8 cellular contexts compared by ENCODE assay signal in the genomic region with DNA sequence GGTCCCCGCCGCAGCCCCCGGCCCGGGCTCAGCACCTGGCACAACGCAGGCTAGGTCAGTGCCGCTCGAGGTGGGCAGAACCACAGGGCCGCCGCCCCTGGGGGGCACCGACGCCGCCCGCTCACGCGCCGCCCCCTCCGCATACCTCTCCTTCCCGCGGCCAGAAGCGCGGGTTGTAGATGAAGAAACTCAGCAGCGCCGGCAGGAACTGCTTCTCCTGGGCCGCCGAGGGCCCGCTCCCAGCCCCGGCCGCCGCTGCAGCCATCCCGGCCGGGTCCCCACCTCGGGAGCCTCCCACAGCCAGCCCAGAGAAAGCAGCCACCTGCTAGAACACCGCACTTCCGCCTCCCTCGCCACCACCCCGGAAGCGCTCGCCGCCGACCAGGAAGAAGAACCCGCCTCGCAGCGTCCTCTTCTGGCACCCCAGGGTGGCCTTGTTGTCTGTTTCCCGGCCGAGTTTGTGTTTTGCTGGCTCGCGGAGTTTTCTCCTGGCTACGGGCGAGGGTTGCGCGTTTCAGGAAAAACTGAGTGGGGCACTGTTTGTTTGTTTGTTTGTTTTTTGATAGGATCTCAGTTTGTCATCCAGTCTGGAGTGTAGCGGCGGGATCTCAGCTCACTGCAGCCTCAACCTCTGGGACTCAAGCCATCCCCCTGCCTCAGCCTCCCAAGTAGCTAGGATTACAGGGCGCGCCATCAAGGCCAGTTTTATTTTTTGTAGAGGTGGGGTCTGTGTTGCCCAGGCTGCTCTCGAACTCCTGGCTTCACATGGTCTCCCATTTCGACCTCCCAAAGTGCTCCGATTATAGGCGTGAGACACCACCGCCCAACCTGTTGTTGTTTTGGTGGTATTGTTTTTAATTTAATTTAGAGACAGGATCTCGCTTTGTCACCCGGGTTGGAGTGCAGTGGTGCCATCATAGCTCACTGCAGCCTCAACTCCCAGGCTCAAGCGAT. TPM values are rescaled to one million over a fixed set of nuclear protein-coding genes. Genes with fewer than 3 reads are reported as not detected.
A peak's percentile ranks its signal among the peaks of the same experiment; 100 is the strongest.
DNase-seq lines count a peak whose midpoint lies in the region; ATAC-seq and TF ChIP-seq lines count a peak whose summit lies in the region.

No MANE protein-coding gene starts in this region.

- H4K8ac ChIP-seq in IMR-90 (ENCODE audit: low read depth in 2 of 2, low read length in 2 of 2) = peak overlapping the region; percentile 98 to 100

- TF ChIP-seq POLR2A in IMR-90 (IDR thresholded peaks at IDR 0.05; ENCODE audit: low read depth, low read length) = 0 out of 2 replicates have a peak, but pooled peaks have one; percentile 42

- TF ChIP-seq CTCF in IMR-90 (conservative IDR thresholded peaks at IDR 0.05; ENCODE audit: low read depth, low read length) (peak; percentile 33), fibroblast of lung (conservative IDR thresholded peaks at IDR 0.05 in 1 of 2, IDR thresholded peaks at IDR 0.05 in 1 of 2; ENCODE audit: low read depth in 1 of 2, low read length in 2 of 2) (peak; percentile 26 to 41), natural killer cell (IDR thresholded peaks at IDR 0.05) (no peak)

- peak overlapping the region; percentile 98 for H4K5ac ChIP-seq in IMR-90 (ENCODE audit: low read depth, low read length)

- peak overlapping the region; percentile 80 for H2BK120ac ChIP-seq in IMR-90 (ENCODE audit: low read depth, low read length)

- H3K4me3 ChIP-seq in IMR-90 (ENCODE audit: insufficient read depth, low read depth, low read length) (peak overlapping the region; percentile 54), fibroblast of lung (replicated peaks in 1 of 4; ENCODE audit: control extremely low read depth in 1 of 4, insufficient read depth in 1 of 4, low read depth in 3 of 4, low read length in 4 of 4) (peak overlapping the region; percentile 88 to 95 (median 92))

- H2AFZ ChIP-seq in IMR-90 (replicated peaks; ENCODE audit: low read length, poor library complexity) = peak overlapping the region; percentile 99
- H2AFZ ChIP-seq in fibroblast of lung (ENCODE audit: low read length) = peak overlapping the region; percentile 95

- peak overlapping the region; percentile 77 for H4K91ac ChIP-seq in IMR-90 (ENCODE audit: insufficient read depth, low read depth, low read length)

- H2AK9ac ChIP-seq in IMR-90 (replicated peaks; ENCODE audit: low read depth, low read length, poor library complexity) = peak overlapping the region; percentile 92

- H3K9ac ChIP-seq in IMR-90 (ENCODE audit: low read depth, low read length) (peak overlapping the region; percentile 76), fibroblast of lung (ENCODE audit: insufficient read depth, low read length) (peak overlapping the region; percentile 62)

- intact Hi-C loops in IMR-90 (cut with micrococcal nuclease) = no loop called here
- intact Hi-C loops in activated T-helper 1 cell treated with anti-CD3 and anti-CD28 coated beads, Interleukin-12 subunit alpha, Interleukin-12 subunit beta, Interleukin-2, Interleukin-4 antibody, amounts not matched to agents 30 ng/mL and 10 ng/mL and 1 ng/mL, durations not matched to agents 14 hours and 24 hours and 36 hours (cut with micrococcal nuclease) = loop anchor here (1.0 to 5.0 kb wide), 9 partner anchors 45 to 1650 kb away; partner anchors contain the start of genes ASNS, LMTK2, SDHAF3 and SLC25A13
- intact Hi-C loops in natural killer cell (cut with micrococcal nuclease) = loop anchor here (5.0 kb wide), 2 partner anchors 100 to 855 kb away; partner anchors contain the start of genes ASNS and SDHAF3

- H3K36me3 ChIP-seq in IMR-90 (ENCODE audit: control insufficient read depth, insufficient read depth, low read length) (peaks cover 3% of the 10 kb centered on the region; the same call in 1 of the 2 replicates), fibroblast of lung (ENCODE audit: control insufficient read depth, insufficient read depth, low read length) (peaks cover 3% of the 10 kb centered on the region)

- BruUV-seq in IMR-90 (replicated peaks; lab: Mats Ljungman, UMichigan) = no TSS peak

- H2BK20ac ChIP-seq in IMR-90 (ENCODE audit: low read depth, low read length) = no peak overlapping the region

- H3K56ac ChIP-seq in IMR-90 (ENCODE audit: extremely low read depth, insufficient read depth, low read length) = peak overlapping the region; percentile 56; the same call in 1 of the 2 replicates

- no peak for TF ChIP-seq RAD21 in IMR-90 (IDR thresholded peaks at IDR 0.05; ENCODE audit: low read length)

- H3K23ac ChIP-seq in IMR-90 (ENCODE audit: low read depth, low read length) = peak overlapping the region; percentile 65; the same call in 1 of the 2 replicates

- peak overlapping the region; percentile 42; the same call in 1 of the 2 replicates for H2AK5ac ChIP-seq in IMR-90 (ENCODE audit: low read depth, low read length)

- H3K9me3 Mint-ChIP-seq in activated T-helper 1 cell treated with anti-CD3 and anti-CD28 coated beads, Interleukin-12 subunit alpha, Interleukin-12 subunit beta, Interleukin-2, Interleukin-4 antibody, amounts not matched to agents 30 ng/mL and 10 ng/mL and 1 ng/mL, durations not matched to agents 14 hours and 24 hours and 36 hours = no peaks in the 10 kb centered on the region
- H3K9me3 Mint-ChIP-seq in natural killer cell = peaks cover 0 to 2% of the 10 kb centered on the region in 2 donors

- peaks cover 13% of the 10 kb centered on the region for H3K4me1 Mint-ChIP-seq in activated T-helper 1 cell treated with anti-CD3 and anti-CD28 coated beads, Interleukin-12 subunit alpha, Interleukin-12 subunit beta, Interleukin-2, Interleukin-4 antibody, amounts not matched to agents 30 ng/mL and 10 ng/mL and 1 ng/mL, durations not matched to agents 14 hours and 24 hours and 36 hours (ENCODE audit: low read depth)
- H3K4me1 Mint-ChIP-seq in natural killer cell = peaks cover 6 to 18% of the 10 kb centered on the region in 2 donors

- WGBS in IMR-90 (ENCODE audit: extremely low coverage in 2 of 2, insufficient read length in 1 of 2), 2 experiments = 2% methylated on average over 9 of the region's 63 CpGs; no CpG with 5 or more reads in 1 of the 2 experiments

- peak overlapping the region; percentile 48 for H3K27ac ChIP-seq in IMR-90 (ENCODE audit: insufficient read depth, low read length)
- H3K27ac ChIP-seq in fibroblast of lung (ENCODE audit: insufficient read depth, low read length) = peak overlapping the region; percentile 48

- in situ Hi-C loops in IMR-90 (cut with MboI; ENCODE audit: low sequenced_read_pairs) = no loop called here

- H3K27ac Mint-ChIP-seq in activated T-helper 1 cell treated with anti-CD3 and anti-CD28 coated beads, Interleukin-12 subunit alpha, Interleukin-12 subunit beta, Interleukin-2, Interleukin-4 antibody, amounts not matched to agents 30 ng/mL and 10 ng/mL and 1 ng/mL, durations not matched to agents 14 hours and 24 hours and 36 hours = peak overlapping the region; percentile 94
- peak overlapping the region; percentile 86 to 94 for H3K27ac Mint-ChIP-seq in natural killer cell

- dilution Hi-C loops in IMR-90 (cut with HindIII; ENCODE audit: low sequenced_read_pairs, unreplicated experiment) = no loop called here

- peaks cover 9% of the 10 kb centered on the region for H3K9me1 ChIP-seq in IMR-90 (ENCODE audit: insufficient read depth, low read length)

- peak overlapping the region; percentile 99 for H3K4me3 Mint-ChIP-seq in activated T-helper 1 cell treated with anti-CD3 and anti-CD28 coated beads, Interleukin-12 subunit alpha, Interleukin-12 subunit beta, Interleukin-2, Interleukin-4 antibody, amounts not matched to agents 30 ng/mL and 10 ng/mL and 1 ng/mL, durations not matched to agents 14 hours and 24 hours and 36 hours
- H3K4me3 Mint-ChIP-seq in natural killer cell = peak overlapping the region; percentile 95

- DNase-seq in DMS79 (lab: John Stamatoyannopoulos, UW) = peak; percentile 32
- peak; percentile 57 for DNase-seq in IMR-90
- peak; percentile 80 for DNase-seq in activated T-helper 1 cell treated with anti-CD3 and anti-CD28 coated beads, Interleukin-12 subunit alpha, Interleukin-12 subunit beta, Interleukin-2, Interleukin-4 antibody, amounts not matched to agents 30 ng/mL and 10 ng/mL and 1 ng/mL, durations not matched to agents 14 hours and 24 hours and 36 hours (ENCODE audit: low spot score)
- peak; percentile 68 to 69 for DNase-seq in fibroblast of lung (ENCODE audit: low read depth in 2 of 2)
- peak; percentile 66 for DNase-seq in natural killer cell
- DNase-seq in stimulated activated naive CD4-positive, alpha-beta T cell treated with Interleukin-2 at 50 U/mL for 16 hours (lab: John Stamatoyannopoulos, UW) = peak; percentile 83

- peaks cover 28% of the 10 kb centered on the region for H3K36me3 Mint-ChIP-seq in activated T-helper 1 cell treated with anti-CD3 and anti-CD28 coated beads, Interleukin-12 subunit alpha, Interleukin-12 subunit beta, Interleukin-2, Interleukin-4 antibody, amounts not matched to agents 30 ng/mL and 10 ng/mL and 1 ng/mL, durations not matched to agents 14 hours and 24 hours and 36 hours (ENCODE audit: low read depth)
- no peaks in the 10 kb centered on the region for H3K36me3 Mint-ChIP-seq in natural killer cell

- POLR2A ChIA-PET in IMR-90 (lab: Charles Lee; ENCODE audit: unreplicated experiment) = no interaction called here

- H3K27me3 ChIP-seq in IMR-90 (ENCODE audit: control insufficient read depth, insufficient read depth, low read length) (no peaks in the 10 kb centered on the region), fibroblast of lung (ENCODE audit: control insufficient read depth, insufficient read depth, low read length) (no peaks in the 10 kb centered on the region)

- peaks cover 4% of the 10 kb centered on the region for H3K27me3 Mint-ChIP-seq in activated T-helper 1 cell treated with anti-CD3 and anti-CD28 coated beads, Interleukin-12 subunit alpha, Interleukin-12 subunit beta, Interleukin-2, Interleukin-4 antibody, amounts not matched to agents 30 ng/mL and 10 ng/mL and 1 ng/mL, durations not matched to agents 14 hours and 24 hours and 36 hours (ENCODE audit: insufficient read depth)
- H3K27me3 Mint-ChIP-seq in natural killer cell (ENCODE audit: low read depth in 2 of 2) = no peaks in the 10 kb centered on the region

- H2BK15ac ChIP-seq in IMR-90 (ENCODE audit: low read depth, low read length) = no peak overlapping the region

- peaks cover 15 to 21% of the 10 kb centered on the region in 2 experiments for H3K79me1 ChIP-seq in IMR-90 (ENCODE audit: low read depth in 1 of 2, low read length in 2 of 2)

- H3K79me2 ChIP-seq in fibroblast of lung (ENCODE audit: control insufficient read depth, insufficient read depth, low read length) = peaks cover 15% of the 10 kb centered on the region

- H3K9me3 ChIP-seq in IMR-90 (ENCODE audit: control insufficient read depth, insufficient read depth, low read length) = no peaks in the 10 kb centered on the region
- no peaks in the 10 kb centered on the region for H3K9me3 ChIP-seq in fibroblast of lung (ENCODE audit: control insufficient read depth, insufficient read depth, low read depth, low read length)

- H3K4me1 ChIP-seq in IMR-90 (ENCODE audit: control insufficient read depth, insufficient read depth, low read length) (peaks cover 3% of the 10 kb centered on the region), fibroblast of lung (ENCODE audit: control insufficient read depth, extremely low read depth, insufficient read depth, low read length) (no peaks in the 10 kb centered on the region)

- H3K4ac ChIP-seq in IMR-90 (ENCODE audit: low read depth, low read length) = peak overlapping the region; percentile 96

- peak; percentile 99 for ATAC-seq in GM21528 (IDR thresholded peaks at IDR 0.05; ENCODE audit: low FRiP score, unreplicated experiment)
- ATAC-seq in IMR-90 (ENCODE audit: low read depth) = peak; percentile 93
- peak; percentile 87 to 92 (median 90) for ATAC-seq in natural killer cell

- H3K14ac ChIP-seq in IMR-90 (replicated peaks; ENCODE audit: low read depth, low read length) = peak overlapping the region; percentile 99

- H2BK5ac ChIP-seq in IMR-90 (ENCODE audit: low read depth, low read length, poor library complexity, severe bottlenecking) = peak overlapping the region; percentile 41

- no peaks in the 10 kb centered on the region for H4K20me1 ChIP-seq in IMR-90 (ENCODE audit: insufficient read depth, low read length)
- no peaks in the 10 kb centered on the region for H4K20me1 ChIP-seq in fibroblast of lung (ENCODE audit: control insufficient read depth, extremely low read depth, insufficient read depth, low read length)

- H3K18ac ChIP-seq in IMR-90 (ENCODE audit: low read depth, low read length) = peak overlapping the region; percentile 49

- CTCF ChIA-PET in IMR-90 (lab: Yijun Ruan, JAX) = no interaction called here

- H3K4me2 ChIP-seq in IMR-90 (ENCODE audit: low read depth, low read length) (peak overlapping the region; percentile 90), fibroblast of lung (ENCODE audit: extremely low read depth, insufficient read depth, low read length) (peak overlapping the region; percentile 88)

RNA-seq across cellular contexts. Expression of gene OCM2, which starts 17.7 kb away (rescaled TPM):
- not detected in 2 replicates for total RNA-seq in IMR-90 (2012; rRNA removed)
- polyA plus RNA-seq in IMR-90 (2012; rRNA removed) = not detected in 2 replicates
- not detected in 2 replicates for polyA plus RNA-seq in IMR-90 (2012; cell fraction: cytosol; rRNA removed)
- not detected in 2 replicates for polyA plus RNA-seq in IMR-90 (2012; cell fraction: nucleus; rRNA removed; ENCODE audit: low replicate concordance)
- not detected for polyA plus RNA-seq in PFSK-1 (2012; ENCODE audit: insufficient read length, low read depth)
- not detected in 2 replicates for total RNA-seq in activated T-helper 1 cell treated with anti-CD3 and anti-CD28 coated beads, Interleukin-12 subunit alpha, Interleukin-12 subunit beta, Interleukin-2, Interleukin-4 antibody, amounts not matched to agents 30 ng/mL and 10 ng/mL and 1 ng/mL, durations not matched to agents 14 hours and 24 hours and 36 hours
- not detected in 2 replicates for total RNA-seq in fibroblast of lung
- not detected in 2 replicates for polyA plus RNA-seq in fibroblast of lung
- not detected in 2 replicates for polyA plus RNA-seq in fibroblast of lung (2012)
- not detected in 2 replicates for polyA minus RNA-seq in fibroblast of lung (ENCODE audit: low replicate concordance)
- not detected for total RNA-seq in natural killer cell

Comparison
In these comparisons a context has a peak if more than half of its experiments do, and no peak if none do; other contexts are left out.
1. Peak in every context shown above with its lines: DNase-seq, ATAC-seq, H3K4me3 ChIP-seq and H3K27ac ChIP-seq.
2. DNase-seq: peak in every context shown above with its lines; median percentile 83 in stimulated activated naive CD4-positive, alpha-beta T cell treated with Interleukin-2 at 50 U/mL for 16 hours; 80 in activated T-helper 1 cell treated with anti-CD3 and anti-CD28 coated beads, Interleukin-12 subunit alpha, Interleukin-12 subunit beta, Interleukin-2, Interleukin-4 antibody, amounts not matched to agents 30 ng/mL and 10 ng/mL and 1 ng/mL, durations not matched to agents 14 hours and 24 hours and 36 hours; 68 in fibroblast of lung; 66 in natural killer cell; 57 in IMR-90; 32 in DMS79.